25 cellular contexts compared by ENCODE assay signal in genomic region chr11:9078113-9079041, GRCh38. TPM values are rescaled to one million over a fixed set of nuclear protein-coding genes. Genes with fewer than 3 reads are reported as not detected.
A peak's percentile ranks its signal among the peaks of the same experiment; 100 is the strongest.
DNase-seq lines count a peak whose midpoint lies in the region; ATAC-seq, FAIRE-seq and TF ChIP-seq lines count a peak whose summit lies in the region.
"Had no signal": no experiment of that assay in that cellular context is flagged by ENCODE, and none has a peak within 500 bp of the region (broad histone marks: within the 10 kb centered on the region; RNA-seq: fewer than 3 reads in every experiment).

No MANE protein-coding gene starts in this region.

- no peak overlapping the region for H2BK15ac ChIP-seq in IMR-90 (ENCODE audit: low read depth, low read length)

- no peak overlapping the region for H2AFZ ChIP-seq in IMR-90 (replicated peaks; ENCODE audit: low read length, poor library complexity)
- H2AFZ ChIP-seq in keratinocyte (ENCODE audit: control insufficient read depth, low read length), result no peak overlapping the region
- H2AFZ ChIP-seq: parathyroid adenoma had no signal

- H2BK120ac ChIP-seq in IMR-90 (ENCODE audit: low read depth, low read length), result no peak overlapping the region

- H3K27ac ChIP-seq in AG04450 (ENCODE audit: low read depth, low read length) (no peak overlapping the region), IMR-90 (ENCODE audit: insufficient read depth, low read length) (no peak overlapping the region), keratinocyte (ENCODE audit: control insufficient read depth, insufficient read depth, low read length) (no peak overlapping the region), RWPE1 (no peak overlapping the region)
- H3K27ac ChIP-seq: A549, upper lobe of right lung had no signal

- CTCF ChIA-PET in AG04450 (lab: Charles Lee) (interaction anchor here (1.6 kb wide), 1 partner anchor 63 kb away, joined by 7 read pairs; no protein-coding TSS in a partner anchor), IMR-90 (lab: Yijun Ruan, JAX) (interaction anchor here (1.2 kb wide), 1 partner anchor 8 kb away, joined by 3 read pairs; no protein-coding TSS in a partner anchor), RWPE1 (lab: Yijun Ruan, JAX) (no interaction called here)

- H2BK5ac ChIP-seq in IMR-90 (ENCODE audit: low read depth, low read length, poor library complexity, severe bottlenecking), result no peak overlapping the region

- H3K9ac ChIP-seq in IMR-90 (ENCODE audit: low read depth, low read length) (no peak overlapping the region), keratinocyte (ENCODE audit: control insufficient read depth, extremely low read depth, insufficient read depth, low read length) (no peak overlapping the region)
- H3K9ac ChIP-seq: parathyroid adenoma had no signal

- BruUV-seq in IMR-90 (replicated peaks; lab: Mats Ljungman, UMichigan), result no TSS peak

- H3K23ac ChIP-seq in IMR-90 (ENCODE audit: low read depth, low read length), result no peak overlapping the region

- no peak for TF ChIP-seq RAD21 in IMR-90 (IDR thresholded peaks at IDR 0.05; ENCODE audit: low read length)

- no peak overlapping the region for H3K4ac ChIP-seq in IMR-90 (ENCODE audit: low read depth, low read length)

- no peak overlapping the region for H4K5ac ChIP-seq in IMR-90 (ENCODE audit: low read depth, low read length)

- H3K9me3 ChIP-seq in AG04450 (ENCODE audit: control insufficient read depth, insufficient read depth, low read length), result no peaks in the 10 kb centered on the region
- no peaks in the 10 kb centered on the region for H3K9me3 ChIP-seq in IMR-90 (ENCODE audit: control insufficient read depth, insufficient read depth, low read length)
- H3K9me3 ChIP-seq in keratinocyte (ENCODE audit: control insufficient read depth, low read depth, low read length), result no peaks in the 10 kb centered on the region
- H3K9me3 ChIP-seq: A549, esophagus muscularis mucosa, upper lobe of right lung had no signal

- intact Hi-C loops in IMR-90 (cut with micrococcal nuclease), result loop anchor here (5.0 kb wide), 1 partner anchor 51 kb away; no protein-coding TSS in a partner anchor

- H3K18ac ChIP-seq in IMR-90 (ENCODE audit: low read depth, low read length), result no peak overlapping the region

- no peak overlapping the region for H3K56ac ChIP-seq in IMR-90 (ENCODE audit: extremely low read depth, insufficient read depth, low read length)

- H3K4me1 ChIP-seq in IMR-90 (ENCODE audit: control insufficient read depth, insufficient read depth, low read length) (no peaks in the 10 kb centered on the region; the same call in 1 of the 2 replicates), keratinocyte (ENCODE audit: control insufficient read depth, extremely low read depth, insufficient read depth, low read length) (peaks cover 39% of the 10 kb centered on the region)
- H3K4me1 ChIP-seq: A549, upper lobe of right lung had no signal

- H4K20me1 ChIP-seq in IMR-90 (ENCODE audit: insufficient read depth, low read length) (no peaks in the 10 kb centered on the region), keratinocyte (ENCODE audit: control insufficient read depth, extremely low read depth, insufficient read depth, low read length) (no peaks in the 10 kb centered on the region)

- TF ChIP-seq CTCF in AG04450 (IDR thresholded peaks at IDR 0.05; ENCODE audit: low read depth, low read length), result peak; percentile 30
- no peak for TF ChIP-seq CTCF in IMR-90 (conservative IDR thresholded peaks at IDR 0.05; ENCODE audit: low read depth, low read length)
- peak; percentile 5 for TF ChIP-seq CTCF in choroid plexus epithelial cell (conservative IDR thresholded peaks at IDR 0.05; ENCODE audit: low read depth, low read length)
- no peak for TF ChIP-seq CTCF in keratinocyte (optimal IDR thresholded peaks at IDR 0.05 in 1 of 3, IDR thresholded peaks at IDR 0.05 in 1 of 3, conservative IDR thresholded peaks at IDR 0.05 in 1 of 3; ENCODE audit: extremely low read depth in 1 of 3, insufficient read depth in 2 of 3, low read length in 3 of 3)
- TF ChIP-seq CTCF in RWPE1 (conservative IDR thresholded peaks at IDR 0.05; ENCODE audit: low read depth), result no peak

- no peak overlapping the region for H3K14ac ChIP-seq in IMR-90 (replicated peaks; ENCODE audit: low read depth, low read length)

- dilution Hi-C loops in IMR-90 (cut with HindIII; ENCODE audit: low sequenced_read_pairs, unreplicated experiment), result no loop called here
- dilution Hi-C loops in keratinocyte (cut with MboI; ENCODE audit: extremely low pct_ligation_motif_present, low sequenced_read_pairs), result no loop called here

- H4K91ac ChIP-seq in IMR-90 (ENCODE audit: insufficient read depth, low read depth, low read length), result no peak overlapping the region

- no peak for TF ChIP-seq POLR2A in IMR-90 (IDR thresholded peaks at IDR 0.05; ENCODE audit: low read depth, low read length)

- WGBS in IMR-90 (ENCODE audit: extremely low coverage in 2 of 2, insufficient read length in 1 of 2), 2 experiments, result 50% methylated on average over 2 of the region's 5 CpGs; no CpG with 5 or more reads in 1 of the 2 experiments

- H2BK20ac ChIP-seq in IMR-90 (ENCODE audit: low read depth, low read length), result no peak overlapping the region

- POLR2A ChIA-PET in AG04450 (lab: Yijun Ruan, JAX), result no interaction called here
- POLR2A ChIA-PET in IMR-90 (lab: Charles Lee; ENCODE audit: unreplicated experiment), result no interaction called here
- POLR2A ChIA-PET in RWPE1 (lab: Yijun Ruan, JAX; ENCODE audit: low non-redundant PET), result no interaction called here

- H3K36me3 ChIP-seq in IMR-90 (ENCODE audit: control insufficient read depth, insufficient read depth, low read length) (no peaks in the 10 kb centered on the region), keratinocyte (ENCODE audit: control insufficient read depth in 2 of 2, extremely low read depth in 1 of 2, insufficient read depth in 2 of 2, low read length in 2 of 2) (no peaks in the 10 kb centered on the region)
- H3K36me3 ChIP-seq: esophagus muscularis mucosa, upper lobe of right lung had no signal

- no peaks in the 10 kb centered on the region for H3K79me2 ChIP-seq in keratinocyte (ENCODE audit: control insufficient read depth, insufficient read depth, low read length)
- H3K79me2 ChIP-seq: parathyroid adenoma had no signal

- no peak overlapping the region for H2AK9ac ChIP-seq in IMR-90 (replicated peaks; ENCODE audit: low read depth, low read length, poor library complexity)

- peak; percentile 10 for DNase-seq in AG04450 (ENCODE audit: low read depth, low spot score)
- DNase-seq in IMR-90, result peak; percentile 34
- DNase-seq in choroid plexus epithelial cell (ENCODE audit: low read depth), result no peak
- no peak for DNase-seq in keratinocyte (ENCODE audit: low read depth, low spot score)
- no peak for DNase-seq in hepatic stellate cell (ENCODE audit: low spot score)
- no peak for DNase-seq in RWPE1 (ENCODE audit: low spot score)
- DNase-seq: activated CD4-positive, alpha-beta T cell treated with anti-CD3 and anti-CD28 coated beads, Interleukin-2, amount 10 ng/mL, durations not matched to agents 7 days and 5 days; activated gamma-delta T cell treated with Interleukin-2 at 50 U/mL for 16 hours; C1 segment of cervical spinal cord; central memory CD4-positive, alpha-beta T cell; naive B cell; NCI-H524 treated with DMSO at 0.1 percent for 48 hours; SHP77; stimulated activated CD4-positive, alpha-beta T cell treated with anti-CD3 and anti-CD28 coated beads, Interleukin-2, amount 100 ng/mL, for 24 hours; stimulated activated naive CD8-positive, alpha-beta T cell treated with anti-CD3 and anti-CD28 coated beads, Interleukin-15, amount 100 ng/mL, for 72 hours; T-helper 1 cell; upper lobe of right lung had no signal

- H3K4me3 ChIP-seq in AG04450 (ENCODE audit: low read depth, low read length) (no peak overlapping the region), IMR-90 (ENCODE audit: insufficient read depth, low read depth, low read length) (no peak overlapping the region), choroid plexus epithelial cell (ENCODE audit: low read depth, low read length) (no peak overlapping the region), keratinocyte (ENCODE audit: control insufficient read depth in 2 of 3, extremely low read depth in 1 of 3, insufficient read depth in 2 of 3, low read depth in 1 of 3, low read length in 3 of 3) (no peak overlapping the region)
- H3K4me3 ChIP-seq: A549, esophagus muscularis mucosa, lung, upper lobe of right lung had no signal

- H3K9me1 ChIP-seq in IMR-90 (ENCODE audit: insufficient read depth, low read length), result no peaks in the 10 kb centered on the region
- H3K9me1 ChIP-seq in keratinocyte (ENCODE audit: control insufficient read depth, extremely low read depth, insufficient read depth, low read length), result no peaks in the 10 kb centered on the region

- H3K4me2 ChIP-seq in IMR-90 (ENCODE audit: low read depth, low read length), result no peak overlapping the region
- H3K4me2 ChIP-seq in keratinocyte (ENCODE audit: control insufficient read depth, extremely low read depth, insufficient read depth, low read depth, low read length), result no peak overlapping the region
- H3K4me2 ChIP-seq: A549 had no signal

- H2AK5ac ChIP-seq in IMR-90 (ENCODE audit: low read depth, low read length), result no peak overlapping the region

- in situ Hi-C loops in IMR-90 (cut with MboI; ENCODE audit: low sequenced_read_pairs), result no loop called here

- H3K27me3 ChIP-seq in AG04450 (ENCODE audit: control insufficient read depth, insufficient read depth, low read length), result peaks cover 6% of the 10 kb centered on the region
- H3K27me3 ChIP-seq in IMR-90 (ENCODE audit: control insufficient read depth, insufficient read depth, low read length), result no peaks in the 10 kb centered on the region
- no peaks in the 10 kb centered on the region for H3K27me3 ChIP-seq in keratinocyte (ENCODE audit: control insufficient read depth, extremely low read depth, insufficient read depth, low read length)
- H3K27me3 ChIP-seq: esophagus muscularis mucosa, upper lobe of right lung had no signal

- no peak overlapping the region for H4K8ac ChIP-seq in IMR-90 (ENCODE audit: low read depth in 2 of 2, low read length in 2 of 2)

- no peaks in the 10 kb centered on the region for H3K79me1 ChIP-seq in IMR-90 (ENCODE audit: low read depth in 1 of 2, low read length in 2 of 2)

- ATAC-seq in IMR-90 (ENCODE audit: low read depth) (peak; percentile 89), GM21528 (IDR thresholded peaks at IDR 0.05; ENCODE audit: low FRiP score, unreplicated experiment) (no peak), GM19328 (IDR thresholded peaks at IDR 0.05; ENCODE audit: unreplicated experiment) (no peak)
- ATAC-seq: stimulated activated naive CD8-positive, alpha-beta T cell treated with anti-CD3 and anti-CD28 coated beads, Interleukin-15, amount 100 ng/mL, for 72 hours; upper lobe of right lung had no signal

- peak; percentile 70 for FAIRE-seq in keratinocyte (lab: Jason Lieb, UNC)
- FAIRE-seq: A549, D721Med had no signal

RNA-seq across cellular contexts. Expression of gene SCUBE2, which starts 13.0 kb away (rescaled TPM):
- polyA plus RNA-seq in AG04450 (2011; rRNA removed) (0.91 and 1.3 TPM in 2 replicates), IMR-90 (2012; rRNA removed) (0.43 and 0.53 TPM in 2 replicates), keratinocyte (0.70 to 2.3 TPM (median 1.5 TPM) in 3 replicates)
- 1.3 and 2.7 TPM in 2 replicates for polyA minus RNA-seq in AG04450 (2011; rRNA and poly(A)+ RNA removed)
- total RNA-seq in IMR-90 (2012; rRNA removed), result 0.56 and 0.72 TPM in 2 replicates
- 0.36 and 0.65 TPM in 2 replicates for polyA plus RNA-seq in IMR-90 (2012; cell fraction: cytosol; rRNA removed)
- 0.95 and 2.0 TPM in 2 replicates for polyA plus RNA-seq in IMR-90 (2012; cell fraction: nucleus; rRNA removed; ENCODE audit: low replicate concordance)
- polyA plus RNA-seq in keratinocyte (2011; ENCODE audit: low read depth), result 0.50 TPM
- polyA plus RNA-seq in keratinocyte (2011; cell fraction: cytosol; rRNA removed), result 1.3 and 2.2 TPM in 2 replicates
- 2.4 and 2.5 TPM in 2 replicates for polyA plus RNA-seq in keratinocyte (2011; cell fraction: nucleus; rRNA removed)
- 1.5 and 2.1 TPM in 2 replicates for polyA plus RNA-seq in keratinocyte (2012; ENCODE audit: low replicate concordance)
- polyA minus RNA-seq in keratinocyte, result 0.75 to 2.1 TPM (median 1.1 TPM) in 3 replicates
- not detected for polyA minus RNA-seq in keratinocyte (2011; cell fraction: cytosol; rRNA and poly(A)+ RNA removed)
- polyA minus RNA-seq in keratinocyte (2011; cell fraction: nucleus; rRNA and poly(A)+ RNA removed), result 2.3 and 2.8 TPM in 2 replicates
- total RNA-seq: G401 had no signal

Comparison
In these comparisons a context has a peak if more than half of its experiments do, and no peak if none do; other contexts are left out.
1. DNase-seq: peak in AG04450 (single experiment) and IMR-90 (single experiment); none in choroid plexus epithelial cell (single experiment), keratinocyte (single experiment), hepatic stellate cell (single experiment) and RWPE1 (single experiment).
2. CTCF ChIP-seq: peak in AG04450 (single experiment) and choroid plexus epithelial cell (single experiment); none in IMR-90 (single experiment), keratinocyte (0 of 3) and RWPE1 (single experiment).